In the genomic region with DNA sequence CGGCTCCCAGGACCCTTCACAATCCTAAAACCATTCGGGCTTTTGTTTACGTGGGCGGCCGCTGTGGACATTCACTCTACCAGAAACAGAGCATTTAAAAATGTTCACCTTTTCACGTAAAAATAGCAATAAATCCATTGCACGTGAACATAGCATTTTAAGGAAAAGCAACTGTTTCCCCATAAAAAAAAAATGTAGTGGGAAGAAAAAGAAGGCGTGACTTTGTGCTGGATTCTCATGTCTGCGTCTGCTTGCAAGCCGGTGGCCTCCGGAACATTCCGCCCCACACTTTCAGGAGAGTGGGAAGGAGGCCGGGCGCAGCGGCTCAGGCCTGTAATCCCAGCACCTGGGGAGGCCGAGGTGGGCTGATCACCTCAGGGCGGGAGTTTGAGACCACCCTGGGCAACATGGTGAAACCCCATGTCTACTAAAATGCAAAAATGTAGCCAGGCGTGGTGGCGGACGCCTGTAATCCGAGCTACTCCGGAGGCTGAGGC, we compare ENCODE assay signal across 3 cellular contexts.
A peak's percentile ranks its signal among the peaks of the same experiment; 100 is the strongest.
TF ChIP-seq lines count a peak whose summit lies in the region.

No MANE protein-coding gene starts in this region.

TF ChIP-seq in GM23338, 12 proteins besides CTCF, POLR2A, EP300 and RAD21 (continues in another document):
- no peak for TF ChIP-seq POLR2AphosphoS5 (IDR thresholded peaks at IDR 0.05; ENCODE audit: low read depth)
- TF ChIP-seq, protein P1, sequence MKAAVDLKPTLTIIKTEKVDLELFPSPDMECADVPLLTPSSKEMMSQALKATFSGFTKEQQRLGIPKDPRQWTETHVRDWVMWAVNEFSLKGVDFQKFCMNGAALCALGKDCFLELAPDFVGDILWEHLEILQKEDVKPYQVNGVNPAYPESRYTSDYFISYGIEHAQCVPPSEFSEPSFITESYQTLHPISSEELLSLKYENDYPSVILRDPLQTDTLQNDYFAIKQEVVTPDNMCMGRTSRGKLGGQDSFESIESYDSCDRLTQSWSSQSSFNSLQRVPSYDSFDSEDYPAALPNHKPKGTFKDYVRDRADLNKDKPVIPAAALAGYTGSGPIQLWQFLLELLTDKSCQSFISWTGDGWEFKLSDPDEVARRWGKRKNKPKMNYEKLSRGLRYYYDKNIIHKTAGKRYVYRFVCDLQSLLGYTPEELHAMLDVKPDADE (IDR thresholded peaks at IDR 0.05): no peak
- no peak for TF ChIP-seq STAT1 (IDR thresholded peaks at IDR 0.05; ENCODE audit: unreplicated experiment)
- TF ChIP-seq, protein P2, sequence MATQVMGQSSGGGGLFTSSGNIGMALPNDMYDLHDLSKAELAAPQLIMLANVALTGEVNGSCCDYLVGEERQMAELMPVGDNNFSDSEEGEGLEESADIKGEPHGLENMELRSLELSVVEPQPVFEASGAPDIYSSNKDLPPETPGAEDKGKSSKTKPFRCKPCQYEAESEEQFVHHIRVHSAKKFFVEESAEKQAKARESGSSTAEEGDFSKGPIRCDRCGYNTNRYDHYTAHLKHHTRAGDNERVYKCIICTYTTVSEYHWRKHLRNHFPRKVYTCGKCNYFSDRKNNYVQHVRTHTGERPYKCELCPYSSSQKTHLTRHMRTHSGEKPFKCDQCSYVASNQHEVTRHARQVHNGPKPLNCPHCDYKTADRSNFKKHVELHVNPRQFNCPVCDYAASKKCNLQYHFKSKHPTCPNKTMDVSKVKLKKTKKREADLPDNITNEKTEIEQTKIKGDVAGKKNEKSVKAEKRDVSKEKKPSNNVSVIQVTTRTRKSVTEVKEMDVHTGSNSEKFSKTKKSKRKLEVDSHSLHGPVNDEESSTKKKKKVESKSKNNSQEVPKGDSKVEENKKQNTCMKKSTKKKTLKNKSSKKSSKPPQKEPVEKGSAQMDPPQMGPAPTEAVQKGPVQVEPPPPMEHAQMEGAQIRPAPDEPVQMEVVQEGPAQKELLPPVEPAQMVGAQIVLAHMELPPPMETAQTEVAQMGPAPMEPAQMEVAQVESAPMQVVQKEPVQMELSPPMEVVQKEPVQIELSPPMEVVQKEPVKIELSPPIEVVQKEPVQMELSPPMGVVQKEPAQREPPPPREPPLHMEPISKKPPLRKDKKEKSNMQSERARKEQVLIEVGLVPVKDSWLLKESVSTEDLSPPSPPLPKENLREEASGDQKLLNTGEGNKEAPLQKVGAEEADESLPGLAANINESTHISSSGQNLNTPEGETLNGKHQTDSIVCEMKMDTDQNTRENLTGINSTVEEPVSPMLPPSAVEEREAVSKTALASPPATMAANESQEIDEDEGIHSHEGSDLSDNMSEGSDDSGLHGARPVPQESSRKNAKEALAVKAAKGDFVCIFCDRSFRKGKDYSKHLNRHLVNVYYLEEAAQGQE (IDR thresholded peaks at IDR 0.05; ENCODE audit: unreplicated experiment): no peak
- no peak for TF ChIP-seq CREB1 (CRISPR knock-in tag; IDR thresholded peaks at IDR 0.05; ENCODE audit: low read depth)
- no peak for TF ChIP-seq ZNF331 (CRISPR knock-in tag; IDR thresholded peaks at IDR 0.05; ENCODE audit: low read depth)
- TF ChIP-seq EZH2phosphoT487 (IDR thresholded peaks at IDR 0.05; ENCODE audit: unreplicated experiment): no peak
- TF ChIP-seq JUNB (IDR thresholded peaks at IDR 0.05; ENCODE audit: unreplicated experiment): no peak
- TF ChIP-seq EZH2 (IDR thresholded peaks at IDR 0.05; ENCODE audit: low read depth, unreplicated experiment): no peak
- TF ChIP-seq NANOG (IDR thresholded peaks at IDR 0.05; ENCODE audit: borderline replicate concordance): no peak
- no peak for TF ChIP-seq ZNF114 (CRISPR knock-in tag; IDR thresholded peaks at IDR 0.05)

TF ChIP-seq in K562, 482 proteins besides CTCF, POLR2A, EP300 and RAD21 (continues in another document):
- TF ChIP-seq HMGN3 (IDR thresholded peaks at IDR 0.05; ENCODE audit: borderline replicate concordance, extremely low read depth, insufficient read length, low read depth, low read length): peak; percentile 18
- TF ChIP-seq, protein P3, sequence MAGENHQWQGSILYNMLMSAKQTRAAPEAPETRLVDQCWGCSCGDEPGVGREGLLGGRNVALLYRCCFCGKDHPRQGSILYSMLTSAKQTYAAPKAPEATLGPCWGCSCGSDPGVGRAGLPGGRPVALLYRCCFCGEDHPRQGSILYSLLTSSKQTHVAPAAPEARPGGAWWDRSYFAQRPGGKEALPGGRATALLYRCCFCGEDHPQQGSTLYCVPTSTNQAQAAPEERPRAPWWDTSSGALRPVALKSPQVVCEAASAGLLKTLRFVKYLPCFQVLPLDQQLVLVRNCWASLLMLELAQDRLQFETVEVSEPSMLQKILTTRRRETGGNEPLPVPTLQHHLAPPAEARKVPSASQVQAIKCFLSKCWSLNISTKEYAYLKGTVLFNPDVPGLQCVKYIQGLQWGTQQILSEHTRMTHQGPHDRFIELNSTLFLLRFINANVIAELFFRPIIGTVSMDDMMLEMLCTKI (IDR thresholded peaks at IDR 0.05; ENCODE audit: partially characterized antibody): no peak
- TF ChIP-seq ESRRA (IDR thresholded peaks at IDR 0.05; ENCODE audit: borderline replicate concordance, low read depth): 0 out of 2 replicates have a peak, but pooled peaks have one; percentile 1
- no peak for TF ChIP-seq SMAD4 (CRISPR knock-in tag; conservative IDR thresholded peaks at IDR 0.05)
- TF ChIP-seq DACH1 (IDR thresholded peaks at IDR 0.05; ENCODE audit: partially characterized antibody): no peak
- TF ChIP-seq SIN3A (IDR thresholded peaks at IDR 0.05; ENCODE audit: borderline replicate concordance in 2 of 2, control insufficient read depth in 1 of 2, low read depth in 2 of 2, low read length in 2 of 2): no peak
- no peak for TF ChIP-seq ZNF12 (CRISPR knock-in tag; IDR thresholded peaks at IDR 0.05)
- TF ChIP-seq HNRNPUL1 (IDR thresholded peaks at IDR 0.05; ENCODE audit: low read length): no peak
- no peak for TF ChIP-seq BMI1 (IDR thresholded peaks at IDR 0.05; ENCODE audit: low read length)
- no peak for TF ChIP-seq DPF2 (IDR thresholded peaks at IDR 0.05)
- TF ChIP-seq, protein P4, sequence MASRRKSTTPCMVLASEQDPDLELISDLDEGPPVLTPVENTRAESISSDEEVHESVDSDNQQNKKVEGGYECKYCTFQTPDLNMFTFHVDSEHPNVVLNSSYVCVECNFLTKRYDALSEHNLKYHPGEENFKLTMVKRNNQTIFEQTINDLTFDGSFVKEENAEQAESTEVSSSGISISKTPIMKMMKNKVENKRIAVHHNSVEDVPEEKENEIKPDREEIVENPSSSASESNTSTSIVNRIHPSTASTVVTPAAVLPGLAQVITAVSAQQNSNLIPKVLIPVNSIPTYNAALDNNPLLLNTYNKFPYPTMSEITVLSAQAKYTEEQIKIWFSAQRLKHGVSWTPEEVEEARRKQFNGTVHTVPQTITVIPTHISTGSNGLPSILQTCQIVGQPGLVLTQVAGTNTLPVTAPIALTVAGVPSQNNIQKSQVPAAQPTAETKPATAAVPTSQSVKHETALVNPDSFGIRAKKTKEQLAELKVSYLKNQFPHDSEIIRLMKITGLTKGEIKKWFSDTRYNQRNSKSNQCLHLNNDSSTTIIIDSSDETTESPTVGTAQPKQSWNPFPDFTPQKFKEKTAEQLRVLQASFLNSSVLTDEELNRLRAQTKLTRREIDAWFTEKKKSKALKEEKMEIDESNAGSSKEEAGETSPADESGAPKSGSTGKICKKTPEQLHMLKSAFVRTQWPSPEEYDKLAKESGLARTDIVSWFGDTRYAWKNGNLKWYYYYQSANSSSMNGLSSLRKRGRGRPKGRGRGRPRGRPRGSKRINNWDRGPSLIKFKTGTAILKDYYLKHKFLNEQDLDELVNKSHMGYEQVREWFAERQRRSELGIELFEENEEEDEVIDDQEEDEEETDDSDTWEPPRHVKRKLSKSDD (conservative IDR thresholded peaks at IDR 0.05; ENCODE audit: low read length): no peak
- no peak for TF ChIP-seq BRCA1 (IDR thresholded peaks at IDR 0.05)
- TF ChIP-seq BRCA1 (CRISPR knock-in tag; IDR thresholded peaks at IDR 0.05): no peak
- TF ChIP-seq DNMT1 (IDR thresholded peaks at IDR 0.05): no peak
- no peak for TF ChIP-seq NR2C2 (CRISPR knock-in tag; IDR thresholded peaks at IDR 0.05)
- 0 out of 2 replicates have a peak, but pooled peaks have one; percentile 20 for TF ChIP-seq NR2C2 (tag; IDR thresholded peaks at IDR 0.05)
- TF ChIP-seq PHF8 (IDR thresholded peaks at IDR 0.05; ENCODE audit: borderline replicate concordance, low read length): no peak

TF ChIP-seq in neural cell, 6 proteins besides CTCF, POLR2A, EP300 and RAD21:
- TF ChIP-seq, protein P2 (IDR thresholded peaks at IDR 0.05; ENCODE audit: borderline replicate concordance): no peak
- TF ChIP-seq EZH2 (IDR thresholded peaks at IDR 0.05; ENCODE audit: borderline replicate concordance, insufficient read depth, low read length, poor library complexity, severe bottlenecking) (no peak), POLR2AphosphoS5 (IDR thresholded peaks at IDR 0.05) (no peak), SMC3 (conservative IDR thresholded peaks at IDR 0.05; ENCODE audit: poor library complexity) (peak; percentile 69), TAF1 (IDR thresholded peaks at IDR 0.05; ENCODE audit: low read depth) (no peak)
